ENCODE assay signal across 8 cellular contexts in genomic region chr6:107847844-107848802, GRCh38. TPM values are rescaled to one million over a fixed set of nuclear protein-coding genes. Genes with fewer than 3 reads are reported as not detected.
DNase-seq lines count a peak whose midpoint lies in the region; ATAC-seq, FAIRE-seq and TF ChIP-seq lines count a peak whose summit lies in the region.

No MANE protein-coding gene starts in this region.

- peak overlapping the region; percentile 57 for H3K4me3 ChIP-seq in astrocyte (ENCODE audit: insufficient read depth, low read depth, low read length)
- H3K4me3 ChIP-seq in hepatocyte, result peak overlapping the region; percentile 8
- peak overlapping the region; percentile 0 to 23 for H3K4me3 ChIP-seq in aorta (ENCODE audit: low read length in 2 of 2)

- H3K36me3 ChIP-seq in astrocyte (ENCODE audit: insufficient read depth, low read length) (no peaks in the 10 kb centered on the region), hepatocyte (replicated peaks; ENCODE audit: insufficient read depth, low read depth) (no peaks in the 10 kb centered on the region), aorta (ENCODE audit: control insufficient read depth in 1 of 2, insufficient read depth in 2 of 2, low read length in 1 of 2) (no peaks in the 10 kb centered on the region)

- WGBS in hepatocyte (ENCODE audit: low lambda C conversion rate, missing lambda C conversion rate), result 5% methylated on average over 51 of the region's 52 CpGs
- 4 to 5% methylated on average over 51 to 52 of the region's 52 CpGs for WGBS in aorta, 2 donors

- H3K79me2 ChIP-seq in astrocyte (ENCODE audit: insufficient read depth, low read length) (no peaks in the 10 kb centered on the region), hepatocyte (no peaks in the 10 kb centered on the region)

- H3K27me3 ChIP-seq in astrocyte (ENCODE audit: insufficient read depth, low read length) (peaks cover 4% of the 10 kb centered on the region), hepatocyte (peaks cover 15% of the 10 kb centered on the region), aorta (ENCODE audit: control insufficient read depth in 1 of 2, insufficient read depth in 2 of 2, low read length in 1 of 2) (no peaks in the 10 kb centered on the region)

- H4K20me1 ChIP-seq in astrocyte (ENCODE audit: insufficient read depth, low read length), result no peaks in the 10 kb centered on the region
- no peaks in the 10 kb centered on the region for H4K20me1 ChIP-seq in hepatocyte (ENCODE audit: insufficient read depth, poor library complexity, severe bottlenecking)

- TF ChIP-seq CTCF in astrocyte (IDR thresholded peaks at IDR 0.05; ENCODE audit: insufficient read depth, low read depth, low read length) (peak; percentile 62), hepatocyte (IDR thresholded peaks at IDR 0.05; ENCODE audit: poor library complexity) (peak; percentile 98)

- no peak overlapping the region for H3K27ac Mint-ChIP-seq in astrocyte (ENCODE audit: unreplicated experiment)

- peaks cover 5% of the 10 kb centered on the region for H3K4me1 Mint-ChIP-seq in astrocyte (ENCODE audit: low read depth, unreplicated experiment)

- peaks cover 19% of the 10 kb centered on the region for H3K27me3 Mint-ChIP-seq in astrocyte (ENCODE audit: low read depth, unreplicated experiment)

- no peaks in the 10 kb centered on the region for H3K9me2 ChIP-seq in hepatocyte (replicated peaks; ENCODE audit: insufficient read depth)

- H3K4me2 ChIP-seq in astrocyte (ENCODE audit: low read length), result peak overlapping the region; percentile 85
- peak overlapping the region; percentile 90 for H3K4me2 ChIP-seq in hepatocyte

- peak; percentile 95 for ATAC-seq in aorta (ENCODE audit: low FRiP score)

- H3K36me3 Mint-ChIP-seq in astrocyte (ENCODE audit: low read depth, unreplicated experiment), result no peaks in the 10 kb centered on the region

- peak overlapping the region; percentile 88 for H2AFZ ChIP-seq in astrocyte (ENCODE audit: low read depth, low read length)
- peak overlapping the region; percentile 92 for H2AFZ ChIP-seq in hepatocyte

- peak overlapping the region; percentile 73 for H3K4me3 Mint-ChIP-seq in astrocyte (ENCODE audit: unreplicated experiment)

- no peaks in the 10 kb centered on the region for H3K9me3 ChIP-seq in astrocyte (ENCODE audit: insufficient read depth, low read depth, low read length)
- H3K9me3 ChIP-seq in hepatocyte (ENCODE audit: low read depth), result no peaks in the 10 kb centered on the region
- H3K9me3 ChIP-seq in aorta (ENCODE audit: control insufficient read depth, low read length), result no peaks in the 10 kb centered on the region

- H3K9ac ChIP-seq in astrocyte (ENCODE audit: low read length), result peak overlapping the region; percentile 59

- FAIRE-seq in astrocyte (lab: Jason Lieb, UNC), result no peak

- intact Hi-C loops in aorta (cut with DNase I), result loop anchor here (1.0 to 10.0 kb wide), 2 partner anchors 173 kb away; no protein-coding TSS in a partner anchor

- H3K4me1 ChIP-seq in astrocyte (ENCODE audit: insufficient read depth, low read length) (peaks cover 9% of the 10 kb centered on the region), hepatocyte (ENCODE audit: insufficient read depth) (no peaks in the 10 kb centered on the region), aorta (ENCODE audit: control insufficient read depth in 1 of 2, insufficient read depth in 2 of 2, low read length in 2 of 2) (no peaks in the 10 kb centered on the region)

- DNase-seq in DMS53 treated with DMSO at 0.1 percent for 48 hours (lab: John Stamatoyannopoulos, UW; ENCODE audit: unreplicated experiment) (peak; percentile 56), HCEC 1CT (peak; percentile 71), NCI-H1417 (lab: John Stamatoyannopoulos, UW) (peak; percentile 70 to 83 (median 82)), T-helper 22 cell (ENCODE audit: low read depth) (peak; percentile 56), astrocyte (ENCODE audit: low read depth) (peak; percentile 40), hepatocyte (ENCODE audit: low spot score) (peak; percentile 91), retina (peak; percentile 97), aorta (peak; percentile 88 to 95)

- no peak overlapping the region for H3K27ac ChIP-seq in astrocyte (ENCODE audit: low read depth, low read length)
- no peak overlapping the region for H3K27ac ChIP-seq in hepatocyte
- no peak overlapping the region for H3K27ac ChIP-seq in aorta (ENCODE audit: low read depth in 1 of 2, low read length in 2 of 2)

- H3K9me3 Mint-ChIP-seq in astrocyte (ENCODE audit: unreplicated experiment), result no peaks in the 10 kb centered on the region

RNA-seq across cellular contexts. Expression of gene SCML4, which starts 24.0 kb away (rescaled TPM):
- total RNA-seq in astrocyte (not detected in 2 replicates), hepatocyte (1.6 and 5.8 TPM in 2 replicates), aorta (1 to 10 TPM in 1 of 2 donors, under 1 TPM in 1; 0.45 to 1.3 TPM)
- polyA plus RNA-seq in hepatocyte (1.5 and 3.4 TPM in 2 replicates), aorta (1 to 10 TPM in 1 of 2 donors, not detected in 1; 1.6 TPM)

Comparison
In these comparisons a context has a peak if more than half of its experiments do, and no peak if none do; other contexts are left out.
1. DNase-seq: peak in every context shown above with its lines; median percentile 97 in retina; 92 in aorta; 91 in hepatocyte; 82 in NCI-H1417; 71 in HCEC 1CT; 56 in DMS53 treated with DMSO at 0.1 percent for 48 hours; 56 in T-helper 22 cell; 40 in astrocyte.